In genomic region chr4:145481164-145481941, GRCh38 we compare ENCODE assay signal across 8 cellular contexts. TPM values are rescaled to one million over a fixed set of nuclear protein-coding genes. Genes with fewer than 3 reads are reported as not detected.
DNase-seq lines count a peak whose midpoint lies in the region; ATAC-seq, FAIRE-seq and TF ChIP-seq lines count a peak whose summit lies in the region.

Gene SMAD1 (plus strand): TSS chr4:145481853. CDS start chr4:145514614, 32,761 bp downstream.

- CTCF ChIA-PET in A673 (lab: Charles Lee) (no interaction called here), endothelial cell of umbilical vein (lab: Charles Lee) (interaction anchor here (1.0 to 1.9 kb wide), 3 partner anchors 76 to 265 kb away, joined by 3 to 11 read pairs (median 4); no protein-coding TSS in a partner anchor)

- H2AFZ ChIP-seq in endothelial cell of umbilical vein (ENCODE audit: low read depth, low read length) (peak within 1 kb of the TSS; percentile 91), mesenchymal stem cell (ENCODE audit: low read depth, low read length) (peak within 1 kb of the TSS; percentile 73)

- ATAC-seq in GM18502 (IDR thresholded peaks at IDR 0.05; ENCODE audit: poor library complexity, unreplicated experiment) (peak; percentile 56), HG02970 (IDR thresholded peaks at IDR 0.05; ENCODE audit: low FRiP score, unreplicated experiment) (peak; percentile 37)

- H2BK120ac ChIP-seq in mesenchymal stem cell (ENCODE audit: low read depth, low read length) = peak within 1 kb of the TSS; percentile 99

- peak within 1 kb of the TSS; percentile 93 to 99 for H3K18ac ChIP-seq in mesenchymal stem cell (ENCODE audit: low read depth in 1 of 2, low read length in 2 of 2)

- dilution Hi-C loops in endothelial cell of umbilical vein (cut with MboI; ENCODE audit: extremely low pct_ligation_motif_present, low sequenced_read_pairs) = no loop called here

- H3K9ac ChIP-seq in endothelial cell of umbilical vein (replicated peaks; ENCODE audit: extremely low read depth, insufficient read depth, low read length) = peak within 1 kb of the TSS; percentile 98
- peak within 1 kb of the TSS; percentile 93 for H3K9ac ChIP-seq in mesenchymal stem cell (ENCODE audit: low read length)

- H3K36me3 ChIP-seq in A673 (ENCODE audit: insufficient read depth, low read length, poor library complexity, severe bottlenecking) (no peaks in the 10 kb centered on the region), endothelial cell of umbilical vein (ENCODE audit: control insufficient read depth in 2 of 2, extremely low read depth in 1 of 2, insufficient read depth in 2 of 2, low read length in 2 of 2) (no peaks in the 10 kb centered on the region), mesenchymal stem cell (ENCODE audit: control insufficient read depth in 1 of 2, insufficient read depth in 2 of 2, low read depth in 1 of 2, low read length in 2 of 2) (peaks cover 0 to 2% of the 10 kb centered on the region in 2 experiments)

- H3K9me3 ChIP-seq in A673 (ENCODE audit: low read depth, low read length, poor library complexity, severe bottlenecking) (no peaks in the 10 kb centered on the region), endothelial cell of umbilical vein (replicated peaks; ENCODE audit: control insufficient read depth, insufficient read depth, low read length) (no peaks in the 10 kb centered on the region), mesenchymal stem cell (ENCODE audit: control insufficient read depth, low read length) (no peaks in the 10 kb centered on the region)

- TF ChIP-seq POLR2A in endothelial cell of umbilical vein (IDR thresholded peaks at IDR 0.05; ENCODE audit: low read depth, low read length) = peak; percentile 59

- peak within 1 kb of the TSS; percentile 98 for H3K27ac ChIP-seq in A673 (ENCODE audit: low read depth, low read length, poor library complexity, severe bottlenecking)
- peak within 1 kb of the TSS; percentile 60 for H3K27ac ChIP-seq in endothelial cell of umbilical vein (ENCODE audit: insufficient read depth, low read depth, low read length)
- peak within 1 kb of the TSS; percentile 79 for H3K27ac ChIP-seq in mesenchymal stem cell (ENCODE audit: low read length, poor library complexity, severe bottlenecking)

- H2BK5ac ChIP-seq in mesenchymal stem cell (ENCODE audit: low read depth, low read length, poor library complexity, severe bottlenecking) = peak within 1 kb of the TSS; percentile 98

- intact Hi-C loops in A673 (cut with micrococcal nuclease; ENCODE audit: unreplicated experiment) (loop anchor here (5.0 kb wide), 1 partner anchor 66 kb away; no protein-coding TSS in a partner anchor), endothelial cell of umbilical vein (cut with micrococcal nuclease) (loop anchor here (1.0 to 5.0 kb wide), 11 partner anchors 20 to 384 kb away; partner anchors contain the start of genes ABCE1, ANAPC10 and OTUD4)

- H3K4me3 ChIP-seq in A673 (ENCODE audit: low read depth, low read length, poor library complexity, severe bottlenecking) (peak within 1 kb of the TSS; percentile 88), endothelial cell of umbilical vein (replicated peaks in 1 of 3; ENCODE audit: insufficient read depth in 1 of 3, low read depth in 1 of 3, low read length in 3 of 3) (peak within 1 kb of the TSS; percentile 82 to 99 (median 98)), mesenchymal stem cell (ENCODE audit: insufficient read depth in 1 of 2, low read depth in 1 of 2, low read length in 2 of 2) (peak within 1 kb of the TSS; percentile 94 to 95)

- 1% methylated on average over 43 of the region's 65 CpGs for WGBS in mesenchymal stem cell

- no peak within 1 kb of the TSS for H2AK5ac ChIP-seq in mesenchymal stem cell (ENCODE audit: low read length, severe bottlenecking)

- peak within 1 kb of the TSS; percentile 86 to 92 for H3K4ac ChIP-seq in mesenchymal stem cell (ENCODE audit: low read depth in 1 of 2, low read length in 2 of 2)

- peak within 1 kb of the TSS; percentile 45 to 89 for H2BK12ac ChIP-seq in mesenchymal stem cell (ENCODE audit: low read length in 2 of 2)

- FAIRE-seq in endothelial cell of umbilical vein (lab: Jason Lieb, UNC) = peak; percentile 24

- H3K4me2 ChIP-seq in endothelial cell of umbilical vein (ENCODE audit: insufficient read depth, low read length) = peak within 1 kb of the TSS; percentile 97
- H3K4me2 ChIP-seq in mesenchymal stem cell (ENCODE audit: low read length, poor library complexity, severe bottlenecking) = peak within 1 kb of the TSS; percentile 81

- H3K27me3 ChIP-seq in A673 (replicated peaks; ENCODE audit: insufficient read depth, low read depth, low read length, poor library complexity) = no peaks in the 10 kb centered on the region
- H3K27me3 ChIP-seq in endothelial cell of umbilical vein (ENCODE audit: control insufficient read depth in 2 of 2, insufficient read depth in 2 of 2, low read length in 2 of 2) = no peaks in the 10 kb centered on the region
- no peaks in the 10 kb centered on the region for H3K27me3 ChIP-seq in mesenchymal stem cell (ENCODE audit: control insufficient read depth in 1 of 2, insufficient read depth in 1 of 2, low read length in 2 of 2)

- H3K79me1 ChIP-seq in mesenchymal stem cell (replicated peaks; ENCODE audit: low read length, poor library complexity, severe bottlenecking) = peaks cover 7% of the 10 kb centered on the region

- BruUV-seq in A673 (replicated peaks; lab: Mats Ljungman, UMichigan) (no TSS peak), endothelial cell of umbilical vein (replicated peaks; lab: Mats Ljungman, UMichigan) (TSS peak; percentile 45)

- TF ChIP-seq CTCF in A673 (conservative IDR thresholded peaks at IDR 0.05; ENCODE audit: low read depth, low read length) (no peak), endothelial cell of umbilical vein (IDR thresholded peaks at IDR 0.05; ENCODE audit: extremely low read depth in 1 of 2, insufficient read depth in 1 of 2, low read depth in 1 of 2, low read length in 2 of 2) (no peak)

- POLR2A ChIA-PET in A673 (lab: Charles Lee; ENCODE audit: low non-redundant PET) = no interaction called here
- POLR2A ChIA-PET in endothelial cell of umbilical vein (lab: Charles Lee) = interaction anchor here (0.6 kb wide), 1 partner anchor 366 kb away, joined by 3 read pairs; no protein-coding TSS in a partner anchor

- H3K4me1 ChIP-seq in A673 (ENCODE audit: insufficient read depth, low read length, poor library complexity, severe bottlenecking) (peaks cover 22% of the 10 kb centered on the region), endothelial cell of umbilical vein (ENCODE audit: control insufficient read depth, extremely low read depth, insufficient read depth, low read length) (peaks cover 18% of the 10 kb centered on the region), mesenchymal stem cell (ENCODE audit: control insufficient read depth, insufficient read depth, low read depth, low read length) (peaks cover 2% of the 10 kb centered on the region)

- H2BK15ac ChIP-seq in mesenchymal stem cell (ENCODE audit: low read depth, poor library complexity, severe bottlenecking) = peak within 1 kb of the TSS; percentile 99

- peak within 1 kb of the TSS; percentile 83 for H4K8ac ChIP-seq in mesenchymal stem cell (ENCODE audit: low read length)

- peak within 1 kb of the TSS; percentile 96 to 98 for H3K14ac ChIP-seq in mesenchymal stem cell (ENCODE audit: low read length in 2 of 2)

- H3K23ac ChIP-seq in mesenchymal stem cell (ENCODE audit: low read length in 2 of 2) = peak within 1 kb of the TSS in 1 of 2 experiments; percentile 72

- peaks cover 54% of the 10 kb centered on the region for H3K79me2 ChIP-seq in endothelial cell of umbilical vein (ENCODE audit: control insufficient read depth, insufficient read depth, low read length)

- DNase-seq in A673 (ENCODE audit: low spot score) = peak; percentile 91
- DNase-seq in NCI-H2171 (lab: John Stamatoyannopoulos, UW) = peak; percentile 28
- peak; percentile 52 to 60 for DNase-seq in activated CD4-positive, alpha-beta T cell treated with anti-CD3 and anti-CD28 coated beads, Interleukin-2, amount 50 U/mL, for 48 hours
- peak; percentile 76 for DNase-seq in endothelial cell of umbilical vein (ENCODE audit: low read depth, low spot score)
- DNase-seq in mesenchymal stem cell = peak; percentile 85
- DNase-seq in stimulated activated CD8-positive, alpha-beta memory T cell treated with anti-CD3 and anti-CD28 coated beads, Interleukin-15, amount 100 ng/mL, for 24 hours (ENCODE audit: low read depth) = peak; percentile 5

- H4K91ac ChIP-seq in mesenchymal stem cell (ENCODE audit: low read length) = peak within 1 kb of the TSS; percentile 91

- no peaks in the 10 kb centered on the region for H4K20me1 ChIP-seq in endothelial cell of umbilical vein (replicated peaks; ENCODE audit: control insufficient read depth, extremely low read depth, insufficient read depth, low read length)

- no peaks in the 10 kb centered on the region for H3K9me1 ChIP-seq in endothelial cell of umbilical vein (replicated peaks; ENCODE audit: control insufficient read depth, extremely low read depth, insufficient read depth, low read length)

TF ChIP-seq in endothelial cell of umbilical vein, 7 proteins besides CTCF, POLR2A, EP300 and RAD21:
- TF ChIP-seq POLR2AphosphoS5 (IDR thresholded peaks at IDR 0.05; ENCODE audit: insufficient read depth, low read depth, low read length) (peak; percentile 62), MYC (IDR thresholded peaks at IDR 0.05; ENCODE audit: low read depth, low read length) (no peak)
TF ChIP-seq in endothelial cell of umbilical vein: peak in this region for 1.

RNA-seq across cellular contexts. Expression of gene SMAD1, which starts in this region (rescaled TPM):
- 30.0 and 33.7 TPM in 2 replicates for total RNA-seq in A673 (2021)
- total RNA-seq in endothelial cell of umbilical vein = 93.5 and 101 TPM in 2 replicates
- polyA plus RNA-seq in endothelial cell of umbilical vein = 104 and 116 TPM in 2 replicates
- polyA plus RNA-seq in endothelial cell of umbilical vein (2011; cell fraction: cytosol; rRNA removed) = 81.7 and 82.7 TPM in 2 replicates
- polyA plus RNA-seq in endothelial cell of umbilical vein (2011; cell fraction: nucleus; rRNA removed) = 100 and 103 TPM in 2 replicates
- polyA plus RNA-seq in endothelial cell of umbilical vein (2012) = 37.9 and 51.1 TPM in 2 replicates
- 172 and 177 TPM in 2 replicates for polyA minus RNA-seq in endothelial cell of umbilical vein
- polyA minus RNA-seq in endothelial cell of umbilical vein (2011; cell fraction: cytosol; rRNA and poly(A)+ RNA removed) = 11.8 TPM
- 183 and 198 TPM in 2 replicates for polyA minus RNA-seq in endothelial cell of umbilical vein (2011; cell fraction: nucleus; rRNA and poly(A)+ RNA removed)
- polyA plus RNA-seq in mesenchymal stem cell (2013, experiment 1 of 2) = 16.8 TPM
- polyA plus RNA-seq in mesenchymal stem cell (2013, experiment 2 of 2) = 16.7 TPM

Comparison
In these comparisons a context has a peak if more than half of its experiments do, and no peak if none do; other contexts are left out.
1. Peak in every context shown above with its lines: DNase-seq, ATAC-seq, H3K4me3 ChIP-seq and H3K27ac ChIP-seq.
2. DNase-seq: peak in every context shown above with its lines; median percentile 91 in A673; 85 in mesenchymal stem cell; 76 in endothelial cell of umbilical vein; 56 in activated CD4-positive, alpha-beta T cell treated with anti-CD3 and anti-CD28 coated beads, Interleukin-2, amount 50 U/mL, for 48 hours; 28 in NCI-H2171; 5 in stimulated activated CD8-positive, alpha-beta memory T cell treated with anti-CD3 and anti-CD28 coated beads, Interleukin-15, amount 100 ng/mL, for 24 hours.